Comparison of ENCODE assay signal across 26 cellular contexts in the genomic region with DNA sequence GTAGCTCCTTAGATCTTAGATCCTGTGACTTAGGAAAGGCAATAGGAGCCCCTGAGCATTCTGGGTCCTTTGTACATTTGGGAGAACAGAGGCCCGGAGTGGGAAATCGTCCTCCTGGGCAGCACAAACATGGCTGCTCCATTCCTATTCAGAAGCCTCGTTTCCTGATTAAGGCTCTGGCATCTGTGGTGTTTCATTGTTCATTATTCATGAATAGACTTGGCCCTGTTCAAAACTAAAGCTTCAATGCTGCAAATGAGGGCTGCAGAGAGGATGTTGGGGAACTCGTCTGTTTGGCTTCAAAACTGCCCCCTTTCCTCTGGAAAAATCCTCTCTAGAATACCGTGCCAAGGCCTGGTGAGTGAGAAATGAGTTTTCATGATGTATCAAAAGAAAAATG. TPM values are rescaled to one million over a fixed set of nuclear protein-coding genes. Genes with fewer than 3 reads are reported as not detected.
"Had no signal": no experiment of that assay in that cellular context is flagged by ENCODE, and none has a peak within 500 bp of the region (broad histone marks: within the 10 kb centered on the region; RNA-seq: fewer than 3 reads in every experiment).

No MANE protein-coding gene starts in this region.

- FAIRE-seq: islet of Langerhans, small intestine, urothelium cell line had no signal

- DNase-seq: activated CD4-positive, alpha-beta memory T cell treated with anti-CD3 and anti-CD28 coated beads, Interleukin-2, amount 10 ng/mL, durations not matched to agents 7 days and 5 days; activated CD4-positive, alpha-beta T cell treated with anti-CD3 and anti-CD28 coated beads, Interleukin-2, amount 10 ng/mL, durations not matched to agents 24 days and 14 days; activated effector memory CD4-positive, alpha-beta T cell treated with Interleukin-2 at 50 U/mL for 16 hours; activated naive CD4-positive, alpha-beta T cell treated with anti-CD3 and anti-CD28 coated beads for 36 hours; activated T-cell treated with anti-CD3 and anti-CD28 coated beads, Interleukin-2, amount 50 U/mL, for 72 hours; effector memory CD4-positive, alpha-beta T cell; foreskin melanocyte; glutamatergic neuron; left colon; mammary epithelial cell; occipital lobe; small intestine; stimulated activated CD4-positive, alpha-beta T cell treated with anti-CD3 and anti-CD28 coated beads, Interleukin-2, amount 100 ng/mL, for 24 hours; tibial artery had no signal

- H3K36me3 ChIP-seq: cardiac muscle cell, tibial artery had no signal

- H3K4me3 Mint-ChIP-seq: activated CD4-positive, alpha-beta memory T cell treated with anti-CD3 and anti-CD28 coated beads, Interleukin-2, amount 10 ng/mL, durations not matched to agents 7 days and 5 days; activated CD4-positive, alpha-beta T cell treated with anti-CD3 and anti-CD28 coated beads, Interleukin-2, amount 10 ng/mL, durations not matched to agents 24 days and 14 days; activated naive CD4-positive, alpha-beta T cell treated with anti-CD3 and anti-CD28 coated beads for 36 hours; activated T-cell treated with anti-CD3 and anti-CD28 coated beads, Interleukin-2, amount 50 U/mL, for 72 hours; dendritic cell treated with granulocyte-macrophage colony-stimulating factor and Interleukin-4, amounts not matched to agents 40 ng/mL and 50 ng/mL, for 4 days; natural killer cell treated with Interleukin-12 subunit alpha and Interleukin-12 subunit beta and Interleukin-15 and Interleukin-18, amount 100 ng/mL, for 72 hours; stimulated activated memory B cell treated with anti-CD40 and anti-IgM and Interleukin-4, amounts not matched to agents 10 μg/mL and 1 μg/mL and 100 μg/mL, for 72 hours had no signal

- H3K27me3 ChIP-seq: cardiac muscle cell, tibial artery had no signal

- H3K4me3 ChIP-seq: cardiac muscle cell, tibial artery had no signal

- H3K27ac Mint-ChIP-seq: activated CD4-positive, alpha-beta memory T cell treated with anti-CD3 and anti-CD28 coated beads, Interleukin-2, amount 10 ng/mL, durations not matched to agents 7 days and 5 days; activated CD4-positive, alpha-beta T cell treated with anti-CD3 and anti-CD28 coated beads, Interleukin-2, amount 10 ng/mL, durations not matched to agents 24 days and 14 days; activated naive CD4-positive, alpha-beta T cell treated with anti-CD3 and anti-CD28 coated beads for 36 hours; activated T-cell treated with anti-CD3 and anti-CD28 coated beads, Interleukin-2, amount 50 U/mL, for 72 hours; dendritic cell treated with granulocyte-macrophage colony-stimulating factor and Interleukin-4, amounts not matched to agents 40 ng/mL and 50 ng/mL, for 4 days; natural killer cell treated with Interleukin-12 subunit alpha and Interleukin-12 subunit beta and Interleukin-15 and Interleukin-18, amount 100 ng/mL, for 72 hours; stimulated activated memory B cell treated with anti-CD40 and anti-IgM and Interleukin-4, amounts not matched to agents 10 μg/mL and 1 μg/mL and 100 μg/mL, for 72 hours had no signal

- H3K9me3 Mint-ChIP-seq: activated CD4-positive, alpha-beta memory T cell treated with anti-CD3 and anti-CD28 coated beads, Interleukin-2, amount 10 ng/mL, durations not matched to agents 7 days and 5 days; activated CD4-positive, alpha-beta T cell treated with anti-CD3 and anti-CD28 coated beads, Interleukin-2, amount 10 ng/mL, durations not matched to agents 24 days and 14 days; activated naive CD4-positive, alpha-beta T cell treated with anti-CD3 and anti-CD28 coated beads for 36 hours; activated T-cell treated with anti-CD3 and anti-CD28 coated beads, Interleukin-2, amount 50 U/mL, for 72 hours; dendritic cell treated with granulocyte-macrophage colony-stimulating factor and Interleukin-4, amounts not matched to agents 40 ng/mL and 50 ng/mL, for 4 days; natural killer cell treated with Interleukin-12 subunit alpha and Interleukin-12 subunit beta and Interleukin-15 and Interleukin-18, amount 100 ng/mL, for 72 hours; stimulated activated memory B cell treated with anti-CD40 and anti-IgM and Interleukin-4, amounts not matched to agents 10 μg/mL and 1 μg/mL and 100 μg/mL, for 72 hours had no signal

- H3K36me3 Mint-ChIP-seq: natural killer cell treated with Interleukin-12 subunit alpha and Interleukin-12 subunit beta and Interleukin-15 and Interleukin-18, amount 100 ng/mL, for 72 hours; stimulated activated memory B cell treated with anti-CD40 and anti-IgM and Interleukin-4, amounts not matched to agents 10 μg/mL and 1 μg/mL and 100 μg/mL, for 72 hours had no signal

- H3K9me3 ChIP-seq: tibial artery had no signal

- H3K27ac ChIP-seq: cardiac muscle cell, tibial artery had no signal

- ATAC-seq: activated CD4-positive, CD25-positive, alpha-beta regulatory T cell treated with anti-CD3 and anti-CD28 coated beads, Interleukin-2, amount 50 U/mL, for 24 hours; activated T-cell treated with anti-CD3 and anti-CD28 coated beads, Interleukin-2, amount 50 U/mL, for 72 hours; esophagus mucosa; left colon; natural killer cell treated with Interleukin-12 subunit alpha and Interleukin-12 subunit beta and Interleukin-15 and Interleukin-18, amount 100 ng/mL, for 72 hours; sciatic nerve; SK-N-SH treated with all-trans-retinoic acid at 6 μM for 48 hours; stimulated activated memory B cell treated with anti-CD40 and anti-IgM and Interleukin-4, amounts not matched to agents 10 μg/mL and 1 μg/mL and 100 μg/mL, for 72 hours had no signal

RNA-seq across cellular contexts. Expression of gene HTRA1, which starts 3.4 kb away (rescaled TPM):
- total RNA-seq: activated CD4-positive, alpha-beta memory T cell treated with anti-CD3 and anti-CD28 coated beads, Interleukin-2, amount 10 ng/mL, durations not matched to agents 7 days and 5 days; activated CD4-positive, alpha-beta T cell treated with anti-CD3 and anti-CD28 coated beads, Interleukin-2, amount 10 ng/mL, durations not matched to agents 24 days and 14 days; activated naive CD4-positive, alpha-beta T cell treated with anti-CD3 and anti-CD28 coated beads for 36 hours; activated T-cell treated with anti-CD3 and anti-CD28 coated beads, Interleukin-2, amount 50 U/mL, for 72 hours; natural killer cell treated with Interleukin-12 subunit alpha and Interleukin-12 subunit beta and Interleukin-15 and Interleukin-18, amount 100 ng/mL, for 72 hours; T-helper 2 cell treated with Interferon-gamma antibody and Interleukin-4, amounts not matched to agents 100 ng/mL and 5 ng/mL, for 36 hours had no signal

RNA-seq across cellular contexts. Expression of gene ARMS2, which starts 3.5 kb away (rescaled TPM):
- total RNA-seq: activated CD4-positive, alpha-beta memory T cell treated with anti-CD3 and anti-CD28 coated beads, Interleukin-2, amount 10 ng/mL, durations not matched to agents 7 days and 5 days; activated CD4-positive, alpha-beta T cell treated with anti-CD3 and anti-CD28 coated beads, Interleukin-2, amount 10 ng/mL, durations not matched to agents 24 days and 14 days; activated naive CD4-positive, alpha-beta T cell treated with anti-CD3 and anti-CD28 coated beads for 36 hours; activated T-cell treated with anti-CD3 and anti-CD28 coated beads, Interleukin-2, amount 50 U/mL, for 72 hours; cardiac muscle cell; esophagus mucosa; left colon; natural killer cell treated with Interleukin-12 subunit alpha and Interleukin-12 subunit beta and Interleukin-15 and Interleukin-18, amount 100 ng/mL, for 72 hours; occipital lobe; renal cortical epithelial cell; sciatic nerve; T-helper 2 cell treated with Interferon-gamma antibody and Interleukin-4, amounts not matched to agents 100 ng/mL and 5 ng/mL, for 36 hours had no signal
- polyA plus RNA-seq: cardiac muscle cell, mammary epithelial cell, small intestine had no signal
